In genomic region chr12:11649413-11650278, GRCh38 we compare ENCODE assay signal across 8 cellular contexts. TPM values are rescaled to one million over a fixed set of nuclear protein-coding genes. Genes with fewer than 3 reads are reported as not detected.
DNase-seq lines count a peak whose midpoint lies in the region; ATAC-seq and TF ChIP-seq lines count a peak whose summit lies in the region.

Gene ETV6 (plus strand): TSS chr12:11649674. CDS start chr12:11650128, 454 bp downstream.

- POLR2A ChIA-PET in activated CD4-positive, alpha-beta T cell treated with anti-CD3 and anti-CD28 coated beads for 36 hours (lab: Charles Lee): interaction anchor here (0.6 to 2.1 kb wide), 18 partner anchors 13 to 708 kb away, joined by 3 to 22 read pairs (median 4); partner anchors contain the start of gene BORCS5

- CTCF ChIA-PET in activated CD4-positive, alpha-beta T cell treated with anti-CD3 and anti-CD28 coated beads for 36 hours (lab: Charles Lee): interaction anchor here (1.8 kb wide), 1 partner anchor 360 kb away, joined by 7 read pairs; no protein-coding TSS in a partner anchor

- peak; percentile 75 for DNase-seq in AG09319 (ENCODE audit: extremely low read depth, low read depth)
- peak; percentile 43 to 67 for DNase-seq in NCI-H446 (lab: John Stamatoyannopoulos, UW)
- peak; percentile 89 for DNase-seq in activated CD4-positive, alpha-beta T cell treated with anti-CD3 and anti-CD28 coated beads for 36 hours
- DNase-seq in kidney tubule cell (ENCODE audit: low spot score): peak; percentile 93
- peak; percentile 12 to 72 for DNase-seq in stimulated activated CD4-positive, alpha-beta T cell treated with anti-CD3 and anti-CD28 coated beads, Interleukin-1b, Interleukin-23, amount 100 ng/mL, for 1 hour (ENCODE audit: low read depth in 2 of 2)

- H3K4me1 Mint-ChIP-seq in activated CD4-positive, alpha-beta T cell treated with anti-CD3 and anti-CD28 coated beads for 36 hours: peaks cover 33% of the 10 kb centered on the region

- TF ChIP-seq CTCF in AG09319 (IDR thresholded peaks at IDR 0.05; ENCODE audit: low read depth, low read length): no peak

- H3K4me3 Mint-ChIP-seq in activated CD4-positive, alpha-beta T cell treated with anti-CD3 and anti-CD28 coated beads for 36 hours: peak within 1 kb of the TSS; percentile 93

- H3K27ac Mint-ChIP-seq in activated CD4-positive, alpha-beta T cell treated with anti-CD3 and anti-CD28 coated beads for 36 hours: peak within 1 kb of the TSS; percentile 100

- no peaks in the 10 kb centered on the region for H3K9me3 Mint-ChIP-seq in activated CD4-positive, alpha-beta T cell treated with anti-CD3 and anti-CD28 coated beads for 36 hours (ENCODE audit: low read depth)

- peaks cover 22% of the 10 kb centered on the region for H3K36me3 Mint-ChIP-seq in activated CD4-positive, alpha-beta T cell treated with anti-CD3 and anti-CD28 coated beads for 36 hours (ENCODE audit: low read depth)

- intact Hi-C loops in activated CD4-positive, alpha-beta T cell treated with anti-CD3 and anti-CD28 coated beads for 36 hours (cut with DNase I, micrococcal nuclease): loop anchor here (1.0 to 10.0 kb wide), 24 partner anchors 53 to 1975 kb away; partner anchors contain the start of genes BORCS5 (in 1 of the 2), GABARAPL1 (in 1 of the 2), MAGOHB (in 1 of the 2) and YBX3 (in 1 of the 2)

- ATAC-seq in GM18909 (IDR thresholded peaks at IDR 0.05; ENCODE audit: poor library complexity, unreplicated experiment) (peak; percentile 50), HG03139 (IDR thresholded peaks at IDR 0.05; ENCODE audit: unreplicated experiment) (peak; percentile 39)
- peak; percentile 52 for ATAC-seq in activated CD4-positive, alpha-beta T cell treated with anti-CD3 and anti-CD28 coated beads for 36 hours

- peak within 1 kb of the TSS; percentile 90 for H3K27ac ChIP-seq in cingulate gyrus (ENCODE audit: low read depth, low read length)

- no peaks in the 10 kb centered on the region for H3K27me3 Mint-ChIP-seq in activated CD4-positive, alpha-beta T cell treated with anti-CD3 and anti-CD28 coated beads for 36 hours

RNA-seq across cellular contexts. Expression of gene ETV6, which starts in this region (rescaled TPM):
- 10 to 100 TPM; 53.5 to 56.7 TPM for total RNA-seq in activated CD4-positive, alpha-beta T cell treated with anti-CD3 and anti-CD28 coated beads for 36 hours

Comparison
In these comparisons a context has a peak if more than half of its experiments do, and no peak if none do; other contexts are left out.
1. Peak in every context shown above with its lines: DNase-seq, ATAC-seq and H3K27ac ChIP-seq.
2. DNase-seq: peak in every context shown above with its lines; median percentile 93 in kidney tubule cell; 89 in activated CD4-positive, alpha-beta T cell treated with anti-CD3 and anti-CD28 coated beads for 36 hours; 75 in AG09319; 55 in NCI-H446; 42 in stimulated activated CD4-positive, alpha-beta T cell treated with anti-CD3 and anti-CD28 coated beads, Interleukin-1b, Interleukin-23, amount 100 ng/mL, for 1 hour.